ENCODE assay signal across 11 cellular contexts in genomic region chr2:188265315-188265714, GRCh38.
"Had no signal": no experiment of that assay in that cellular context is flagged by ENCODE, and none has a peak within 500 bp of the region (broad histone marks: within the 10 kb centered on the region; RNA-seq: fewer than 3 reads in every experiment).

No MANE protein-coding gene starts in this region.

- H3K9ac ChIP-seq: GM23248 had no signal

- H3K27ac ChIP-seq: GM23248 had no signal

- FAIRE-seq: H1, H54 had no signal

- DNase-seq: GM23248, GOT3, H7, H9, HCEC 1CT, HFFc6 had no signal

- H3K4me1 ChIP-seq: HAP-1 had no signal

- H3K4me2 ChIP-seq: GM23338 had no signal

- H3K4me3 ChIP-seq: GM23248, GM23338, HAP-1 had no signal

- ATAC-seq: GM23338, HCT116 had no signal

- H3K9me3 ChIP-seq: HAP-1 had no signal

- H2AFZ ChIP-seq: GM23248 had no signal

- H3K36me3 ChIP-seq: HAP-1 had no signal
